In genomic region chr1:190172636-190173410, GRCh38 we compare ENCODE assay signal across 28 cellular contexts.
DNase-seq lines count a peak whose midpoint lies in the region; ATAC-seq, FAIRE-seq and TF ChIP-seq lines count a peak whose summit lies in the region.
"Had no signal": no experiment of that assay in that cellular context is flagged by ENCODE, and none has a peak within 500 bp of the region (broad histone marks: within the 10 kb centered on the region; RNA-seq: fewer than 3 reads in every experiment).

No MANE protein-coding gene starts in this region.

- H3K27me3 ChIP-seq in neuronal stem cell (ENCODE audit: control insufficient read depth in 3 of 3, insufficient read depth in 3 of 3, low read depth in 1 of 3, low read length in 3 of 3): no peaks in the 10 kb centered on the region
- H3K27me3 ChIP-seq: breast epithelium, heart right ventricle, left lung, suprapubic skin had no signal

- WGBS in neuronal stem cell (ENCODE audit: extremely low coverage in 2 of 2, insufficient read length in 2 of 2, insufficient replicate concordance in 1 of 2), 2 donors: no CpG with 5 or more reads among the region's 8 CpGs

- no peaks in the 10 kb centered on the region for H3K79me1 ChIP-seq in neuronal stem cell (ENCODE audit: low read depth, low read length)

- no peak overlapping the region for H3K9ac ChIP-seq in neuronal stem cell (ENCODE audit: low read depth, low read length, poor library complexity)

- H3K36me3 ChIP-seq in neuronal stem cell (replicated peaks in 1 of 2; ENCODE audit: control insufficient read depth in 2 of 2, insufficient read depth in 2 of 2, low read length in 2 of 2): no peaks in the 10 kb centered on the region
- H3K36me3 ChIP-seq: breast epithelium, heart right ventricle, left lung, suprapubic skin had no signal

- no peak overlapping the region for H2AK5ac ChIP-seq in neuronal stem cell (ENCODE audit: low read depth, low read length)

- no peak overlapping the region for H3K4me3 Mint-ChIP-seq in activated naive CD4-positive, alpha-beta T cell treated with anti-CD3 and anti-CD28 coated beads, Interleukin-2, amount 10 ng/mL, durations not matched to agents 7 days and 5 days
- H3K4me3 Mint-ChIP-seq: activated B cell treated with CpG ODN at 0.5 μM for 24 hours; activated naive CD8-positive, alpha-beta T cell treated with anti-CD3 and anti-CD28 coated beads, Interleukin-2, amount 50 U/mL, for 24 hours; CD14-positive monocyte; dendritic cell treated with granulocyte-macrophage colony-stimulating factor and Interleukin-4, amounts not matched to agents 40 ng/mL and 50 ng/mL, for 4 days; mesothelial cell of epicardium; natural killer cell treated with Interleukin-12 subunit alpha and Interleukin-12 subunit beta and Interleukin-15 and Interleukin-18, amount 100 ng/mL, for 72 hours had no signal

- no peak overlapping the region for H2BK15ac ChIP-seq in neuronal stem cell (ENCODE audit: low read length)

- intact Hi-C loops in sciatic nerve (cut with DNase I): no loop called here

- H3K14ac ChIP-seq in neuronal stem cell (ENCODE audit: low read length): no peak overlapping the region

- H3K4me2 ChIP-seq in neuronal stem cell (ENCODE audit: insufficient read depth, low read length, poor library complexity, severe bottlenecking): no peak overlapping the region

- no peak overlapping the region for H3K4ac ChIP-seq in neuronal stem cell (ENCODE audit: low read length)

- H3K27ac ChIP-seq in neuronal stem cell (replicated peaks; ENCODE audit: low read length): no peak overlapping the region
- H3K27ac ChIP-seq: breast epithelium, heart right ventricle, left lung, suprapubic skin had no signal

- peak; percentile 73 for FAIRE-seq in H54 (lab: Jason Lieb, UNC)
- FAIRE-seq: G401.6, GM18507, H1 had no signal

- no peak overlapping the region for H3K23ac ChIP-seq in neuronal stem cell (ENCODE audit: low read depth, low read length, poor library complexity)

- peak overlapping the region; percentile 57 for H2AFZ ChIP-seq in neuronal stem cell (ENCODE audit: low read length)

- H3K9me3 ChIP-seq in neuronal stem cell (replicated peaks in 1 of 2; ENCODE audit: control insufficient read depth in 2 of 2, insufficient read depth in 1 of 2, low read depth in 1 of 2, low read length in 2 of 2): no peaks in the 10 kb centered on the region
- H3K9me3 ChIP-seq: breast epithelium, heart right ventricle, suprapubic skin had no signal

- no peak overlapping the region for H3K27ac Mint-ChIP-seq in activated naive CD4-positive, alpha-beta T cell treated with anti-CD3 and anti-CD28 coated beads, Interleukin-2, amount 10 ng/mL, durations not matched to agents 7 days and 5 days
- H3K27ac Mint-ChIP-seq: activated B cell treated with CpG ODN at 0.5 μM for 24 hours; activated naive CD8-positive, alpha-beta T cell treated with anti-CD3 and anti-CD28 coated beads, Interleukin-2, amount 50 U/mL, for 24 hours; dendritic cell treated with granulocyte-macrophage colony-stimulating factor and Interleukin-4, amounts not matched to agents 40 ng/mL and 50 ng/mL, for 4 days; mesothelial cell of epicardium; natural killer cell treated with Interleukin-12 subunit alpha and Interleukin-12 subunit beta and Interleukin-15 and Interleukin-18, amount 100 ng/mL, for 72 hours had no signal

- CTCF ChIA-PET in activated naive CD4-positive, alpha-beta T cell treated with anti-CD3 and anti-CD28 coated beads, Interleukin-2, amount 10 ng/mL, durations not matched to agents 7 days and 5 days (lab: Charles Lee): no interaction called here

- no peak overlapping the region for H2BK120ac ChIP-seq in neuronal stem cell (ENCODE audit: low read depth, low read length)

- H3K4me3 ChIP-seq in neuronal stem cell (ENCODE audit: low read length in 2 of 2): no peak overlapping the region
- H3K4me3 ChIP-seq: breast epithelium, heart right ventricle, left lung, suprapubic skin had no signal

- no peak overlapping the region for H2BK5ac ChIP-seq in neuronal stem cell (ENCODE audit: low read length)

- ATAC-seq in GM21619 (IDR thresholded peaks at IDR 0.05; ENCODE audit: unreplicated experiment) (no peak), sciatic nerve (no peak)
- ATAC-seq: activated naive CD8-positive, alpha-beta T cell treated with anti-CD3 and anti-CD28 coated beads, Interleukin-2, amount 50 U/mL, for 24 hours; heart right ventricle; left lung; natural killer cell treated with Interleukin-12 subunit alpha and Interleukin-12 subunit beta and Interleukin-15 and Interleukin-18, amount 100 ng/mL, for 72 hours had no signal

- TF ChIP-seq POLR2A in H54 (IDR thresholded peaks at IDR 0.05; ENCODE audit: low read depth, low read length): no peak

- no peaks in the 10 kb centered on the region for H3K36me3 Mint-ChIP-seq in activated naive CD4-positive, alpha-beta T cell treated with anti-CD3 and anti-CD28 coated beads, Interleukin-2, amount 10 ng/mL, durations not matched to agents 7 days and 5 days
- H3K36me3 Mint-ChIP-seq: CD14-positive monocyte; mesothelial cell of epicardium; natural killer cell treated with Interleukin-12 subunit alpha and Interleukin-12 subunit beta and Interleukin-15 and Interleukin-18, amount 100 ng/mL, for 72 hours had no signal

- no peak overlapping the region for H3K18ac ChIP-seq in neuronal stem cell (ENCODE audit: low read length)

- no peak overlapping the region for H4K91ac ChIP-seq in neuronal stem cell (ENCODE audit: low read depth, low read length, poor library complexity)

- peaks cover 3% of the 10 kb centered on the region for H3K9me3 Mint-ChIP-seq in activated naive CD4-positive, alpha-beta T cell treated with anti-CD3 and anti-CD28 coated beads, Interleukin-2, amount 10 ng/mL, durations not matched to agents 7 days and 5 days
- H3K9me3 Mint-ChIP-seq: activated B cell treated with CpG ODN at 0.5 μM for 24 hours, mesothelial cell of epicardium had no signal

- H3K4me1 Mint-ChIP-seq in activated naive CD4-positive, alpha-beta T cell treated with anti-CD3 and anti-CD28 coated beads, Interleukin-2, amount 10 ng/mL, durations not matched to agents 7 days and 5 days: no peaks in the 10 kb centered on the region
- H3K4me1 Mint-ChIP-seq: activated B cell treated with CpG ODN at 0.5 μM for 24 hours; activated naive CD8-positive, alpha-beta T cell treated with anti-CD3 and anti-CD28 coated beads, Interleukin-2, amount 50 U/mL, for 24 hours; CD14-positive monocyte had no signal

- peaks cover 0 to 2% of the 10 kb centered on the region in 2 donors for H3K4me1 ChIP-seq in neuronal stem cell (ENCODE audit: control insufficient read depth in 2 of 2, insufficient read depth in 1 of 2, low read depth in 1 of 2, low read length in 2 of 2)
- H3K4me1 ChIP-seq: breast epithelium, heart right ventricle, left lung, suprapubic skin had no signal

- no peak overlapping the region for H4K8ac ChIP-seq in neuronal stem cell (ENCODE audit: low read depth, low read length)

- H2BK12ac ChIP-seq in neuronal stem cell (ENCODE audit: low read length): no peak overlapping the region

- no peaks in the 10 kb centered on the region for H3K27me3 Mint-ChIP-seq in activated naive CD4-positive, alpha-beta T cell treated with anti-CD3 and anti-CD28 coated beads, Interleukin-2, amount 10 ng/mL, durations not matched to agents 7 days and 5 days
- H3K27me3 Mint-ChIP-seq: activated B cell treated with CpG ODN at 0.5 μM for 24 hours; activated naive CD8-positive, alpha-beta T cell treated with anti-CD3 and anti-CD28 coated beads, Interleukin-2, amount 50 U/mL, for 24 hours; dendritic cell treated with granulocyte-macrophage colony-stimulating factor and Interleukin-4, amounts not matched to agents 40 ng/mL and 50 ng/mL, for 4 days; natural killer cell treated with Interleukin-12 subunit alpha and Interleukin-12 subunit beta and Interleukin-15 and Interleukin-18, amount 100 ng/mL, for 72 hours had no signal

- DNase-seq in H54 (ENCODE audit: insufficient read length, low spot score) (no peak), NCI-H226 (peak; percentile 34), astrocyte of the hippocampus (ENCODE audit: low read depth, low spot score) (peak; percentile 2), neuronal stem cell (ENCODE audit: low spot score) (no peak), sciatic nerve (ENCODE audit: low spot score) (no peak)
- no peak for DNase-seq in activated naive CD4-positive, alpha-beta T cell treated with anti-CD3 and anti-CD28 coated beads, Interleukin-2, amount 10 ng/mL, durations not matched to agents 7 days and 5 days
- DNase-seq: activated B cell treated with CpG ODN at 0.5 μM for 24 hours; activated CD4-positive, alpha-beta T cell treated with anti-CD3 and anti-CD28 coated beads, Interleukin-2, amount 50 U/mL, for 48 hours; activated effector memory CD4-positive, alpha-beta T cell treated with anti-CD3 and anti-CD28 coated beads, Interleukin-2, amount 50 U/mL, for 16 hours; activated naive CD8-positive, alpha-beta T cell treated with anti-CD3 and anti-CD28 coated beads, Interleukin-2, amount 50 U/mL, for 24 hours; heart right ventricle; left lung; MM.1S; NCI-H1436; NCI-H2227 treated with DMSO at 0.1 percent for 48 hours; posterior cingulate gyrus; RPMI8226; stimulated activated CD4-positive, alpha-beta T cell treated with anti-CD3 and anti-CD28 coated beads, Interleukin-1b, Interleukin-23, amount 100 ng/mL, for 48 hours had no signal

Comparison
In these comparisons a context has a peak if more than half of its experiments do, and no peak if none do; other contexts are left out.
1. DNase-seq: peak in NCI-H226 (single experiment) and astrocyte of the hippocampus (single experiment); none in H54 (single experiment), neuronal stem cell (single experiment), activated naive CD4-positive, alpha-beta T cell treated with anti-CD3 and anti-CD28 coated beads, Interleukin-2, amount 10 ng/mL, durations not matched to agents 7 days and 5 days (single experiment) and sciatic nerve (single experiment).